Comparison of ENCODE assay signal across 34 cellular contexts in the genomic region with DNA sequence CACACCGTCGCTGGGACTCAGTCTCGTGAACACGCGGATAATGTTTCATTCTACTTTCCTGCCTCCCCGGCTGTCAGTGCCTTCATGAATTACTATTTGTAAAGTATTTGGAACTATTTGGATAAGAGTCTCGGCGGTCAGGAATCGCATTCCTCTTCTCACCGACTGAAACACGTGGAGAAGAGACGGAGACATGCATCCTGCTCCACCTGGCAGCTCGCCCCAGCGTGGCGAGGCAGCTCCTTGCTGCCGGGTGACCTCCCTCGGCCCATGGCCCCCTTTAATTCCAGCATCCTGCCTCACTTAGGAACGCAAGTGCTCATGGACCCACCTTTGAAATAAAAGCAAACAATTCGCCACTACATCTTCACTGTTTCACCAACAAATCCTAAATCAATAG. TPM values are rescaled to one million over a fixed set of nuclear protein-coding genes. Genes with fewer than 3 reads are reported as not detected.
"Had no signal": no experiment of that assay in that cellular context is flagged by ENCODE, and none has a peak within 500 bp of the region (broad histone marks: within the 10 kb centered on the region; RNA-seq: fewer than 3 reads in every experiment).

No MANE protein-coding gene starts in this region.

- H3K27ac Mint-ChIP-seq: activated CD4-positive, alpha-beta memory T cell treated with anti-CD3 and anti-CD28 coated beads, Interleukin-2, amount 10 ng/mL, durations not matched to agents 7 days and 5 days; activated naive CD4-positive, alpha-beta T cell treated with anti-CD3 and anti-CD28 coated beads, Interleukin-2, amount 50 U/mL, for 24 hours; activated naive CD8-positive, alpha-beta T cell treated with anti-CD3 and anti-CD28 coated beads, Interleukin-2, amount 10 ng/mL, durations not matched to agents 7 days and 5 days; activated T-cell treated with anti-CD3 and anti-CD28 coated beads, Interleukin-2, amount 50 U/mL, for 24 hours; activated T-helper 2 cell treated with anti-CD3 and anti-CD28 coated beads, Interferon-gamma antibody, Interleukin-2, Interleukin-4, amounts not matched to agents 10 μg/mL and 5 μg/mL and 100 μg/mL, durations not matched to agents 14 hours and 24 hours and 36 hours had no signal

- H3K4me1 ChIP-seq: ascending aorta had no signal

- H3K9me3 Mint-ChIP-seq: activated naive CD4-positive, alpha-beta T cell treated with anti-CD3 and anti-CD28 coated beads, Interleukin-2, amount 50 U/mL, for 24 hours; activated T-cell treated with anti-CD3 and anti-CD28 coated beads, Interleukin-2, amount 50 U/mL, for 24 hours; activated T-helper 2 cell treated with anti-CD3 and anti-CD28 coated beads, Interferon-gamma antibody, Interleukin-2, Interleukin-4, amounts not matched to agents 10 μg/mL and 5 μg/mL and 100 μg/mL, durations not matched to agents 14 hours and 24 hours and 36 hours had no signal

- H3K4me3 ChIP-seq: ascending aorta, cardiac muscle cell, PC-9 had no signal

- DNase-seq: activated CD4-positive, alpha-beta memory T cell treated with anti-CD3 and anti-CD28 coated beads, Interleukin-2, amount 10 ng/mL, durations not matched to agents 7 days and 5 days; activated CD4-positive, alpha-beta T cell treated with anti-CD3 and anti-CD28 coated beads for 1 hour; activated CD4-positive, alpha-beta T cell treated with anti-CD3 and anti-CD28 coated beads for 48 hours; activated CD4-positive, CD25-positive, alpha-beta regulatory T cell; activated CD8-positive, alpha-beta memory T cell treated with anti-CD3 and anti-CD28 coated beads for 24 hours; activated gamma-delta T cell; activated naive CD4-positive, alpha-beta T cell treated with Interleukin-2 at 50 U/mL for 16 hours; activated naive CD8-positive, alpha-beta T cell treated with anti-CD3 and anti-CD28 coated beads, Interleukin-2, amount 10 ng/mL, durations not matched to agents 7 days and 5 days; activated T-cell treated with anti-CD3 and anti-CD28 coated beads, Interleukin-2, amount 50 U/mL, for 24 hours; amygdala; MM.1S; MV-4-11; NCI-H1092; NCI-H1436 treated with DMSO at 0.1 percent for 48 hours; NCI-H1694 treated with DMSO at 0.1 percent for 48 hours; NCI-H2029; NCI-H345; NCI-H510A; NCI-H526; NCI-H748 treated with DMSO at 0.1 percent for 48 hours; PC-9; SW 1271; T-helper 1 cell; T-helper 2 cell; T-helper 9 cell had no signal

- H3K36me3 ChIP-seq: ascending aorta, cardiac muscle cell had no signal

- H3K36me3 Mint-ChIP-seq: activated naive CD4-positive, alpha-beta T cell treated with anti-CD3 and anti-CD28 coated beads, Interleukin-2, amount 50 U/mL, for 24 hours; activated naive CD8-positive, alpha-beta T cell treated with anti-CD3 and anti-CD28 coated beads, Interleukin-2, amount 10 ng/mL, durations not matched to agents 7 days and 5 days had no signal

- H3K27me3 ChIP-seq: ascending aorta had no signal

- H3K27ac ChIP-seq: ascending aorta, cardiac muscle cell, KMS-11, PC-9, RWPE1, VCaP had no signal

- H3K4me3 Mint-ChIP-seq: activated CD4-positive, alpha-beta memory T cell treated with anti-CD3 and anti-CD28 coated beads, Interleukin-2, amount 10 ng/mL, durations not matched to agents 7 days and 5 days; activated naive CD4-positive, alpha-beta T cell treated with anti-CD3 and anti-CD28 coated beads, Interleukin-2, amount 50 U/mL, for 24 hours; activated naive CD8-positive, alpha-beta T cell treated with anti-CD3 and anti-CD28 coated beads, Interleukin-2, amount 10 ng/mL, durations not matched to agents 7 days and 5 days; activated T-cell treated with anti-CD3 and anti-CD28 coated beads, Interleukin-2, amount 50 U/mL, for 24 hours had no signal

- H3K4me1 Mint-ChIP-seq: activated CD4-positive, alpha-beta memory T cell treated with anti-CD3 and anti-CD28 coated beads, Interleukin-2, amount 10 ng/mL, durations not matched to agents 7 days and 5 days; activated naive CD4-positive, alpha-beta T cell treated with anti-CD3 and anti-CD28 coated beads, Interleukin-2, amount 50 U/mL, for 24 hours; activated naive CD8-positive, alpha-beta T cell treated with anti-CD3 and anti-CD28 coated beads, Interleukin-2, amount 10 ng/mL, durations not matched to agents 7 days and 5 days had no signal

- H3K27me3 Mint-ChIP-seq: activated CD4-positive, alpha-beta memory T cell treated with anti-CD3 and anti-CD28 coated beads, Interleukin-2, amount 10 ng/mL, durations not matched to agents 7 days and 5 days; activated naive CD8-positive, alpha-beta T cell treated with anti-CD3 and anti-CD28 coated beads, Interleukin-2, amount 10 ng/mL, durations not matched to agents 7 days and 5 days had no signal

- ATAC-seq: Right ventricle myocardium inferior had no signal

- H3K9me3 ChIP-seq: ascending aorta had no signal

RNA-seq across cellular contexts. Expression of a gene that starts 23.9 kb away (rescaled TPM):
- total RNA-seq: activated CD4-positive, alpha-beta memory T cell treated with anti-CD3 and anti-CD28 coated beads, Interleukin-2, amount 10 ng/mL, durations not matched to agents 7 days and 5 days; activated naive CD8-positive, alpha-beta T cell treated with anti-CD3 and anti-CD28 coated beads, Interleukin-2, amount 10 ng/mL, durations not matched to agents 7 days and 5 days; activated T-helper 2 cell treated with anti-CD3 and anti-CD28 coated beads, Interferon-gamma antibody, Interleukin-2, Interleukin-4, amounts not matched to agents 10 μg/mL and 5 μg/mL and 100 μg/mL, durations not matched to agents 14 hours and 24 hours and 36 hours; ascending aorta; OCI-LY7; PC-9 had no signal
